Comparison of ENCODE assay signal across 2 cellular contexts in genomic region chr2:46482490-46482889, GRCh38.
TF ChIP-seq lines count a peak whose summit lies in the region.

No MANE protein-coding gene starts in this region.

TF ChIP-seq in HEK293, 187 proteins besides CTCF, POLR2A, EP300 and RAD21:
- TF ChIP-seq ZNF558 (tag by site-specific recombination; IDR thresholded peaks at IDR 0.05) (no peak), PRDM1 (tag by site-specific recombination; IDR thresholded peaks at IDR 0.05) (peak; percentile 35; the same call in 1 of the 2 replicates)

TF ChIP-seq in GM12878, 131 proteins besides CTCF, POLR2A, EP300 and RAD21:
- TF ChIP-seq BHLHE40 (IDR thresholded peaks at IDR 0.05; ENCODE audit: borderline replicate concordance in 1 of 2, low read depth in 2 of 2, low read length in 1 of 2) (peak; percentile 81 to 85; a peak in 3 of 4 replicates), CHD2 (IDR thresholded peaks at IDR 0.05; ENCODE audit: borderline replicate concordance, low read depth, low read length) (no peak), TCF3 (IDR thresholded peaks at IDR 0.05; ENCODE audit: borderline replicate concordance, insufficient read depth, low read depth, low read length) (0 out of 2 replicates have a peak, but pooled peaks have one; percentile 30), ZNF384 (IDR thresholded peaks at IDR 0.05; ENCODE audit: borderline replicate concordance, low read depth, low read length) (no peak)
